In the genomic region with DNA sequence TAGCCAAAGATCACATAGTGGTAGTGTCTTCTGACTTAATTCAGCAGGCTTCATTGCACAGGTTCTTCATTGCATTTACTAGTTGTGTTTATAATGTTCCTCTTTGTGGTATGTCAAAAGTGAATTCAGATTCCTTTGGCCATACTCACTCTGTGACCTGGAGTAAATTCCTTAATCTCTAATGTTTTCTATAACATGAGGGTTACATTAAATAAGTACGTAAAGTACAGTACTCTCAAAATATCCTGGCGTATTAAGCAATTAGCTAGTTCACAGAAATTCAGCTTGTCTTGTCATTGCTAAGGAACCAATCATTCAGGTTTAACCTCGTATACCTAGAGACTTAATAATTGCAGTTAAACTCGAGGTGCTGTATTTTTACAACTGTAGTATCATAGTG, we compare ENCODE assay signal across 2 cellular contexts.
TF ChIP-seq lines count a peak whose summit lies in the region.

No MANE protein-coding gene starts in this region.

TF ChIP-seq in SK-N-SH, 30 proteins besides CTCF, POLR2A, EP300 and RAD21:
- TF ChIP-seq SIN3A (IDR thresholded peaks at IDR 0.05; ENCODE audit: borderline replicate concordance, low read depth, low read length) (no peak), ELF1 (IDR thresholded peaks at IDR 0.05) (no peak)

TF ChIP-seq in SK-N-SH treated with all-trans-retinoic acid at 6 μM for 48 hours, 23 proteins besides CTCF, POLR2A, EP300 and RAD21:
- TF ChIP-seq, protein P1, sequence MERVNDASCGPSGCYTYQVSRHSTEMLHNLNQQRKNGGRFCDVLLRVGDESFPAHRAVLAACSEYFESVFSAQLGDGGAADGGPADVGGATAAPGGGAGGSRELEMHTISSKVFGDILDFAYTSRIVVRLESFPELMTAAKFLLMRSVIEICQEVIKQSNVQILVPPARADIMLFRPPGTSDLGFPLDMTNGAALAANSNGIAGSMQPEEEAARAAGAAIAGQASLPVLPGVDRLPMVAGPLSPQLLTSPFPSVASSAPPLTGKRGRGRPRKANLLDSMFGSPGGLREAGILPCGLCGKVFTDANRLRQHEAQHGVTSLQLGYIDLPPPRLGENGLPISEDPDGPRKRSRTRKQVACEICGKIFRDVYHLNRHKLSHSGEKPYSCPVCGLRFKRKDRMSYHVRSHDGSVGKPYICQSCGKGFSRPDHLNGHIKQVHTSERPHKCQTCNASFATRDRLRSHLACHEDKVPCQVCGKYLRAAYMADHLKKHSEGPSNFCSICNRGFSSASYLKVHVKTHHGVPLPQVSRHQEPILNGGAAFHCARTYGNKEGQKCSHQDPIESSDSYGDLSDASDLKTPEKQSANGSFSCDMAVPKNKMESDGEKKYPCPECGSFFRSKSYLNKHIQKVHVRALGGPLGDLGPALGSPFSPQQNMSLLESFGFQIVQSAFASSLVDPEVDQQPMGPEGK (CRISPR knock-in tag; IDR thresholded peaks at IDR 0.05; ENCODE audit: borderline replicate concordance): no peak
- TF ChIP-seq BACH2 (CRISPR knock-in tag; IDR thresholded peaks at IDR 0.05; ENCODE audit: borderline replicate concordance): no peak
- TF ChIP-seq, protein P2, sequence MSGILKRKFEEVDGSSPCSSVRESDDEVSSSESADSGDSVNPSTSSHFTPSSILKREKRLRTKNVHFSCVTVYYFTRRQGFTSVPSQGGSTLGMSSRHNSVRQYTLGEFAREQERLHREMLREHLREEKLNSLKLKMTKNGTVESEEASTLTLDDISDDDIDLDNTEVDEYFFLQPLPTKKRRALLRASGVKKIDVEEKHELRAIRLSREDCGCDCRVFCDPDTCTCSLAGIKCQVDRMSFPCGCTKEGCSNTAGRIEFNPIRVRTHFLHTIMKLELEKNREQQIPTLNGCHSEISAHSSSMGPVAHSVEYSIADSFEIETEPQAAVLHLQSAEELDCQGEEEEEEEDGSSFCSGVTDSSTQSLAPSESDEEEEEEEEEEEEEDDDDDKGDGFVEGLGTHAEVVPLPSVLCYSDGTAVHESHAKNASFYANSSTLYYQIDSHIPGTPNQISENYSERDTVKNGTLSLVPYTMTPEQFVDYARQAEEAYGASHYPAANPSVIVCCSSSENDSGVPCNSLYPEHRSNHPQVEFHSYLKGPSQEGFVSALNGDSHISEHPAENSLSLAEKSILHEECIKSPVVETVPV (CRISPR knock-in tag; IDR thresholded peaks at IDR 0.05): no peak
- no peak for TF ChIP-seq SNAI2 (CRISPR knock-in tag; IDR thresholded peaks at IDR 0.05)
- no peak for TF ChIP-seq CSDC2 (CRISPR knock-in tag; IDR thresholded peaks at IDR 0.05)
- TF ChIP-seq GLIS3 (CRISPR knock-in tag; IDR thresholded peaks at IDR 0.05): no peak
- no peak for TF ChIP-seq ZFP3 (CRISPR knock-in tag; IDR thresholded peaks at IDR 0.05)
- TF ChIP-seq ZNF8 (CRISPR knock-in tag; IDR thresholded peaks at IDR 0.05): no peak
- TF ChIP-seq, protein P3, sequence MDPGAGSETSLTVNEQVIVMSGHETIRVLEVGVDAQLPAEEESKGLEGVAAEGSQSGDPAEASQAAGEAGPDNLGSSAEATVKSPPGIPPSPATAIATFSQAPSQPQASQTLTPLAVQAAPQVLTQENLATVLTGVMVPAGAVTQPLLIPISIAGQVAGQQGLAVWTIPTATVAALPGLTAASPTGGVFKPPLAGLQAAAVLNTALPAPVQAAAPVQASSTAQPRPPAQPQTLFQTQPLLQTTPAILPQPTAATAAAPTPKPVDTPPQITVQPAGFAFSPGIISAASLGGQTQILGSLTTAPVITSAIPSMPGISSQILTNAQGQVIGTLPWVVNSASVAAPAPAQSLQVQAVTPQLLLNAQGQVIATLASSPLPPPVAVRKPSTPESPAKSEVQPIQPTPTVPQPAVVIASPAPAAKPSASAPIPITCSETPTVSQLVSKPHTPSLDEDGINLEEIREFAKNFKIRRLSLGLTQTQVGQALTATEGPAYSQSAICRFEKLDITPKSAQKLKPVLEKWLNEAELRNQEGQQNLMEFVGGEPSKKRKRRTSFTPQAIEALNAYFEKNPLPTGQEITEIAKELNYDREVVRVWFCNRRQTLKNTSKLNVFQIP (CRISPR knock-in tag; IDR thresholded peaks at IDR 0.05; ENCODE audit: borderline replicate concordance, low read depth): no peak
- TF ChIP-seq ZFP30 (CRISPR knock-in tag; IDR thresholded peaks at IDR 0.05): no peak
- no peak for TF ChIP-seq ZNF565 (CRISPR knock-in tag; conservative IDR thresholded peaks at IDR 0.05; ENCODE audit: low read depth)
- TF ChIP-seq ARNTL (CRISPR knock-in tag; IDR thresholded peaks at IDR 0.05; ENCODE audit: borderline replicate concordance, low read depth): no peak
- TF ChIP-seq TOX (CRISPR knock-in tag; IDR thresholded peaks at IDR 0.05; ENCODE audit: borderline replicate concordance): no peak
- no peak for TF ChIP-seq ZNF70 (CRISPR knock-in tag; IDR thresholded peaks at IDR 0.05)
- no peak for TF ChIP-seq TSHZ2 (CRISPR knock-in tag; IDR thresholded peaks at IDR 0.05)
- TF ChIP-seq ZC3H10 (CRISPR knock-in tag; IDR thresholded peaks at IDR 0.05): no peak
- TF ChIP-seq PPARA (CRISPR knock-in tag; IDR thresholded peaks at IDR 0.05; ENCODE audit: borderline replicate concordance): no peak
- no peak for TF ChIP-seq RARB (CRISPR knock-in tag; IDR thresholded peaks at IDR 0.05)
- no peak for TF ChIP-seq ESRRG (CRISPR knock-in tag; IDR thresholded peaks at IDR 0.05)
- TF ChIP-seq, protein P4, sequence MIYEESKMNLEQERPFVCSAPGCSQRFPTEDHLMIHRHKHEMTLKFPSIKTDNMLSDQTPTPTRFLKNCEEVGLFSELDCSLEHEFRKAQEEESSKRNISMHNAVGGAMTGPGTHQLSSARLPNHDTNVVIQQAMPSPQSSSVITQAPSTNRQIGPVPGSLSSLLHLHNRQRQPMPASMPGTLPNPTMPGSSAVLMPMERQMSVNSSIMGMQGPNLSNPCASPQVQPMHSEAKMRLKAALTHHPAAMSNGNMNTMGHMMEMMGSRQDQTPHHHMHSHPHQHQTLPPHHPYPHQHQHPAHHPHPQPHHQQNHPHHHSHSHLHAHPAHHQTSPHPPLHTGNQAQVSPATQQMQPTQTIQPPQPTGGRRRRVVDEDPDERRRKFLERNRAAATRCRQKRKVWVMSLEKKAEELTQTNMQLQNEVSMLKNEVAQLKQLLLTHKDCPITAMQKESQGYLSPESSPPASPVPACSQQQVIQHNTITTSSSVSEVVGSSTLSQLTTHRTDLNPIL (CRISPR knock-in tag; IDR thresholded peaks at IDR 0.05; ENCODE audit: low read depth): no peak
TF ChIP-seq in SK-N-SH treated with all-trans-retinoic acid at 6 μM for 48 hours: peak in this region for 0.
